ENCODE assay signal across 1 cellular context in genomic region chr6:133099573-133099972, GRCh38.
TF ChIP-seq lines count a peak whose summit lies in the region.

No MANE protein-coding gene starts in this region.

TF ChIP-seq in HepG2, 621 proteins besides CTCF, POLR2A, EP300 and RAD21 (continued from another document):
- no peak for TF ChIP-seq CHCHD3 (CRISPR knock-in tag; IDR thresholded peaks at IDR 0.05)
